1 cellular context compared by ENCODE assay signal in the genomic region with DNA sequence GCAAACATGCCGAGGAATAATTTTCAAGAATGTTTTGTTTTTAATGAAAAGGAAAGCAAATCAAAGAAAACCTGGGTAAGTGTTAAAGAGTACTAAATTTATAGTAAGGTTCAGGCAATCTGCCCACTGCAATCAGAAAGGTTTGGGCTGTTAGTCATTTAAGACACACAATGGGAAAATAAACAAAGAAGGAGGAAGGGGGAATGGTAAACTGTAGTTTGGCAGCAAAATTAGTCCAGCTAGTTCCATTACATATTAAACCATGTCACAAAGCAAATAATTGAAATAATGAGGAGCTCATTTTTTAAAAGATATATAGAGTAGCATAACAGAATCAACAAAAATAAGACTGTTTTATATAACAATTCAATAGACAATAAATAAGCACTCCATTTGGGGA.
TF ChIP-seq lines count a peak whose summit lies in the region.

No MANE protein-coding gene starts in this region.

TF ChIP-seq in WTC11, 78 proteins besides CTCF, POLR2A, EP300 and RAD21 (continued from another document):
- TF ChIP-seq PRDM15 (CRISPR knock-in tag; IDR thresholded peaks at IDR 0.05) (no peak), SOX15 (CRISPR knock-in tag; IDR thresholded peaks at IDR 0.05) (no peak), ATF2 (CRISPR knock-in tag; IDR thresholded peaks at IDR 0.05; ENCODE audit: borderline replicate concordance, low read depth) (no peak), RORB (CRISPR knock-in tag; IDR thresholded peaks at IDR 0.05) (no peak), GTF2I (CRISPR knock-in tag; conservative IDR thresholded peaks at IDR 0.05) (no peak), MAX (CRISPR knock-in tag; IDR thresholded peaks at IDR 0.05) (no peak), NFATC4 (CRISPR knock-in tag; IDR thresholded peaks at IDR 0.05) (no peak)
- TF ChIP-seq, protein P1, sequence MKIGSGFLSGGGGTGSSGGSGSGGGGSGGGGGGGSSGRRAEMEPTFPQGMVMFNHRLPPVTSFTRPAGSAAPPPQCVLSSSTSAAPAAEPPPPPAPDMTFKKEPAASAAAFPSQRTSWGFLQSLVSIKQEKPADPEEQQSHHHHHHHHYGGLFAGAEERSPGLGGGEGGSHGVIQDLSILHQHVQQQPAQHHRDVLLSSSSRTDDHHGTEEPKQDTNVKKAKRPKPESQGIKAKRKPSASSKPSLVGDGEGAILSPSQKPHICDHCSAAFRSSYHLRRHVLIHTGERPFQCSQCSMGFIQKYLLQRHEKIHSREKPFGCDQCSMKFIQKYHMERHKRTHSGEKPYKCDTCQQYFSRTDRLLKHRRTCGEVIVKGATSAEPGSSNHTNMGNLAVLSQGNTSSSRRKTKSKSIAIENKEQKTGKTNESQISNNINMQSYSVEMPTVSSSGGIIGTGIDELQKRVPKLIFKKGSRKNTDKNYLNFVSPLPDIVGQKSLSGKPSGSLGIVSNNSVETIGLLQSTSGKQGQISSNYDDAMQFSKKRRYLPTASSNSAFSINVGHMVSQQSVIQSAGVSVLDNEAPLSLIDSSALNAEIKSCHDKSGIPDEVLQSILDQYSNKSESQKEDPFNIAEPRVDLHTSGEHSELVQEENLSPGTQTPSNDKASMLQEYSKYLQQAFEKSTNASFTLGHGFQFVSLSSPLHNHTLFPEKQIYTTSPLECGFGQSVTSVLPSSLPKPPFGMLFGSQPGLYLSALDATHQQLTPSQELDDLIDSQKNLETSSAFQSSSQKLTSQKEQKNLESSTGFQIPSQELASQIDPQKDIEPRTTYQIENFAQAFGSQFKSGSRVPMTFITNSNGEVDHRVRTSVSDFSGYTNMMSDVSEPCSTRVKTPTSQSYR (CRISPR knock-in tag; IDR thresholded peaks at IDR 0.05): no peak
